In the genomic region with DNA sequence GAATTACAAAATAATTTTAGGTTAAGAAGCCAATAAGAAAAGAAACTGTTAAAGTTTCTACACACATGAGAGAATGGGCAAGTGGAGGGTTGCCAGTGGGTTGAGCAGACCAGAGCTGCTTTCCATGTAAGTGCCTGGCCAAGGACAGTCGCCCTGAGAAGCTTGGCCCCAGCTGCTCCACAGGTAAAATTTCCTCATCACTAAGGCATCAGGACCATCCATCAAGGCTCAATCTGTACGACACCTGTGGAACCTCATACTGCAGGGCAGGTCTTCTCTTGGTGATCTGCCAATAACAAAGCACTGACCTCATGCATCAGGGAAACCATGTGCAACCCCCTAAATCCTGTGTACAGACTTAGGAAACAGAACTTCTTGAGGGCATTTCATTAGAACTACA, we compare ENCODE assay signal across 19 cellular contexts.
"Had no signal": no experiment of that assay in that cellular context is flagged by ENCODE, and none has a peak within 500 bp of the region (broad histone marks: within the 10 kb centered on the region; RNA-seq: fewer than 3 reads in every experiment).

No MANE protein-coding gene starts in this region.

- H3K27ac ChIP-seq: KMS-11 had no signal

- H3K4me3 Mint-ChIP-seq: activated B cell treated with CpG ODN at 0.5 μM for 24 hours; activated CD4-positive, alpha-beta memory T cell treated with anti-CD3 and anti-CD28 coated beads, Interleukin-2, amount 10 ng/mL, durations not matched to agents 7 days and 5 days; activated T-cell treated with anti-CD3 and anti-CD28 coated beads, Interleukin-2, amount 50 U/mL, for 4 hours; brain; central memory CD8-positive, alpha-beta T cell; T-helper 17 cell had no signal

- H3K27ac Mint-ChIP-seq: activated B cell treated with CpG ODN at 0.5 μM for 24 hours; activated CD4-positive, alpha-beta memory T cell treated with anti-CD3 and anti-CD28 coated beads, Interleukin-2, amount 10 ng/mL, durations not matched to agents 7 days and 5 days; brain; T-helper 17 cell had no signal

- ATAC-seq: T-helper 17 cell had no signal

- H3K9me3 Mint-ChIP-seq: activated B cell treated with CpG ODN at 0.5 μM for 24 hours; activated CD4-positive, alpha-beta memory T cell treated with anti-CD3 and anti-CD28 coated beads, Interleukin-2, amount 10 ng/mL, durations not matched to agents 7 days and 5 days; central memory CD8-positive, alpha-beta T cell had no signal

- H3K27me3 Mint-ChIP-seq: activated B cell treated with CpG ODN at 0.5 μM for 24 hours; activated CD4-positive, alpha-beta memory T cell treated with anti-CD3 and anti-CD28 coated beads, Interleukin-2, amount 10 ng/mL, durations not matched to agents 7 days and 5 days; central memory CD8-positive, alpha-beta T cell; T-helper 17 cell had no signal

- H3K4me1 Mint-ChIP-seq: activated B cell treated with CpG ODN at 0.5 μM for 24 hours; central memory CD8-positive, alpha-beta T cell had no signal

- DNase-seq: activated B cell treated with CpG ODN at 0.5 μM for 24 hours; activated CD4-positive, alpha-beta memory T cell treated with anti-CD3 and anti-CD28 coated beads, Interleukin-2, amount 10 ng/mL, durations not matched to agents 7 days and 5 days; activated CD4-positive, alpha-beta T cell treated with anti-CD3 and anti-CD28 coated beads for 1 hour; activated CD4-positive, alpha-beta T cell treated with anti-CD3 and anti-CD28 coated beads, Interleukin-2, amount 50 U/mL, for 1 hour; activated CD8-positive, alpha-beta memory T cell treated with anti-CD3 and anti-CD28 coated beads, Interleukin-2, amount 50 U/mL, for 48 hours; activated naive CD4-positive, alpha-beta T cell treated with anti-CD3 and anti-CD28 coated beads, Interleukin-2, amount 50 U/mL, for 16 hours; activated T-cell treated with anti-CD3 and anti-CD28 coated beads, Interleukin-2, amount 50 U/mL, for 4 hours; amygdala; NCI-H1092; NCI-H1417; NCI-H1930; NCI-H510A treated with DMSO at 0.1 percent for 48 hours; NCI-H748 treated with DMSO at 0.1 percent for 48 hours; SIG-M5; T-helper 17 cell; T-helper 9 cell had no signal
